Comparison of ENCODE assay signal across 11 cellular contexts in the genomic region with DNA sequence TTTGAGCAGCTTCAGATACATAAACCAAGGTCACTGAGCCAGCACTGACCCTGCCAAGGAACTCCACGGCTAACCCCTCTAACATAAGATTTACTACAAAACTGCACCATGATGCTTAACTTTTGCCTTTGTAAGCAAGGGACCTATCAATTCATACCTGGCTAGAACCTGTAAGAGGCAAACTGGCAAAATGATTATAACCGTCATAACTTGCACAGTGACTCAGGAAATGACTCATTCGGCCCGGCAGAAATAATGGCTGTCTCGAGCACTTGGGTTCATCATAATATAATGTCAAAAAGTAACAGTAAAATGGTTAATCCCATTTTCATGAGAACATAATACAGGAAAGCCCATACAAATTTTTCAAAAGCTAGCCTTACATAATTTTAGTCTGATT. TPM values are rescaled to one million over a fixed set of nuclear protein-coding genes. Genes with fewer than 3 reads are reported as not detected.
DNase-seq lines count a peak whose midpoint lies in the region; ATAC-seq and TF ChIP-seq lines count a peak whose summit lies in the region.
"Had no signal": no experiment of that assay in that cellular context is flagged by ENCODE, and none has a peak within 500 bp of the region (broad histone marks: within the 10 kb centered on the region; RNA-seq: fewer than 3 reads in every experiment).

No MANE protein-coding gene starts in this region.

- H3K27ac Mint-ChIP-seq in stimulated activated naive CD8-positive, alpha-beta T cell treated with anti-CD3 and anti-CD28 coated beads, Interleukin-15, Interleukin-2, amounts not matched to agents 100 ng/mL and 50 ng/mL, for 24 hours = peak overlapping the region; percentile 56
- H3K27ac Mint-ChIP-seq in Calu3 (ENCODE audit: unreplicated experiment) = no peak overlapping the region
- H3K27ac Mint-ChIP-seq: WTC11 had no signal

- TF ChIP-seq CTCF in GM20000 (IDR thresholded peaks at IDR 0.05; ENCODE audit: extremely low read depth, missing control alignments) (no peak), Calu3 (IDR thresholded peaks at IDR 0.05; ENCODE audit: unreplicated experiment) (no peak)

- no TSS peak for BruUV-seq in Calu3 (replicated peaks; lab: Mats Ljungman, UMichigan)

- peak overlapping the region; percentile 19 for H3K27ac ChIP-seq in epithelial cell of prostate
- H3K27ac ChIP-seq: KMS-11 had no signal

- intact Hi-C loops in Calu3 (cut with micrococcal nuclease; ENCODE audit: unreplicated experiment) = no loop called here

- no peak overlapping the region for H3K4me3 Mint-ChIP-seq in stimulated activated naive CD8-positive, alpha-beta T cell treated with anti-CD3 and anti-CD28 coated beads, Interleukin-15, Interleukin-2, amounts not matched to agents 100 ng/mL and 50 ng/mL, for 24 hours
- no peak overlapping the region for H3K4me3 Mint-ChIP-seq in Calu3 (ENCODE audit: low read depth, unreplicated experiment)
- H3K4me3 Mint-ChIP-seq: naive B cell, WTC11 had no signal

- no peaks in the 10 kb centered on the region for H3K9me3 Mint-ChIP-seq in stimulated activated naive CD8-positive, alpha-beta T cell treated with anti-CD3 and anti-CD28 coated beads, Interleukin-15, Interleukin-2, amounts not matched to agents 100 ng/mL and 50 ng/mL, for 24 hours
- H3K9me3 Mint-ChIP-seq in Calu3 (ENCODE audit: low read depth, unreplicated experiment) = no peaks in the 10 kb centered on the region
- H3K9me3 Mint-ChIP-seq: naive B cell, WTC11 had no signal

- peaks cover 31% of the 10 kb centered on the region for H3K4me1 Mint-ChIP-seq in stimulated activated naive CD8-positive, alpha-beta T cell treated with anti-CD3 and anti-CD28 coated beads, Interleukin-15, Interleukin-2, amounts not matched to agents 100 ng/mL and 50 ng/mL, for 24 hours (ENCODE audit: low read depth)
- H3K4me1 Mint-ChIP-seq in Calu3 (ENCODE audit: low read depth, unreplicated experiment) = no peaks in the 10 kb centered on the region

- ATAC-seq in HG03378 (IDR thresholded peaks at IDR 0.05; ENCODE audit: unreplicated experiment) = no peak
- ATAC-seq: WTC11 had no signal

- CTCF ChIA-PET in Calu3 (lab: Charles Lee) = no interaction called here

- DNase-seq in activated T-cell treated with anti-CD3 and anti-CD28 coated beads for 24 hours (ENCODE audit: low read depth) (peak; percentile 30), epithelial cell of prostate (ENCODE audit: low read depth, low spot score) (no peak), GM20000 (ENCODE audit: low spot score) (no peak), Calu3 (no peak)
- DNase-seq in activated T-cell treated with anti-CD3 and anti-CD28 coated beads, Interleukin-2, amount 50 U/mL, for 1 hour = no peak
- peak; percentile 58 for DNase-seq in activated CD4-positive, alpha-beta T cell treated with anti-CD3 and anti-CD28 coated beads for 48 hours
- DNase-seq: naive B cell had no signal

- H3K36me3 Mint-ChIP-seq in stimulated activated naive CD8-positive, alpha-beta T cell treated with anti-CD3 and anti-CD28 coated beads, Interleukin-15, Interleukin-2, amounts not matched to agents 100 ng/mL and 50 ng/mL, for 24 hours (ENCODE audit: low read depth) = peaks cover 67% of the 10 kb centered on the region
- peaks cover 20% of the 10 kb centered on the region for H3K36me3 Mint-ChIP-seq in Calu3 (ENCODE audit: insufficient read depth, unreplicated experiment)

- H3K27me3 Mint-ChIP-seq in stimulated activated naive CD8-positive, alpha-beta T cell treated with anti-CD3 and anti-CD28 coated beads, Interleukin-15, Interleukin-2, amounts not matched to agents 100 ng/mL and 50 ng/mL, for 24 hours = no peaks in the 10 kb centered on the region
- H3K27me3 Mint-ChIP-seq in Calu3 (ENCODE audit: unreplicated experiment) = no peaks in the 10 kb centered on the region
- H3K27me3 Mint-ChIP-seq: naive B cell had no signal

RNA-seq across cellular contexts. Expression of gene RASGEF1B, which starts 17.2 kb away (rescaled TPM):
- total RNA-seq in Calu3 (2022) = 33.8 and 36.3 TPM in 2 replicates

Comparison
In these comparisons a context has a peak if more than half of its experiments do, and no peak if none do; other contexts are left out.
1. DNase-seq: peak in activated T-cell treated with anti-CD3 and anti-CD28 coated beads for 24 hours (single experiment) and activated CD4-positive, alpha-beta T cell treated with anti-CD3 and anti-CD28 coated beads for 48 hours (single experiment); none in activated T-cell treated with anti-CD3 and anti-CD28 coated beads, Interleukin-2, amount 50 U/mL, for 1 hour (single experiment), epithelial cell of prostate (single experiment), GM20000 (single experiment) and Calu3 (single experiment).